Comparison of ENCODE assay signal across 21 cellular contexts in genomic region chr17:64627797-64628196, GRCh38. TPM values are rescaled to one million over a fixed set of nuclear protein-coding genes. Genes with fewer than 3 reads are reported as not detected.
DNase-seq lines count a peak whose midpoint lies in the region; ATAC-seq and TF ChIP-seq lines count a peak whose summit lies in the region.
"Had no signal": no experiment of that assay in that cellular context is flagged by ENCODE, and none has a peak within 500 bp of the region (broad histone marks: within the 10 kb centered on the region; RNA-seq: fewer than 3 reads in every experiment).

No MANE protein-coding gene starts in this region.

- ATAC-seq in effector memory CD8-positive, alpha-beta T cell (replicated peaks) = peak; percentile 22
- ATAC-seq in natural killer cell (peak; percentile 55 to 73 (median 55)), GM21786 (IDR thresholded peaks at IDR 0.05; ENCODE audit: unreplicated experiment) (no peak)
- ATAC-seq: gastrocnemius medialis, upper lobe of right lung had no signal

- peaks cover 14% of the 10 kb centered on the region for H3K36me3 Mint-ChIP-seq in activated T-cell treated with anti-CD3 and anti-CD28 coated beads, Interleukin-2, amount 50 U/mL, for 24 hours (ENCODE audit: low read depth)
- peaks cover 15% of the 10 kb centered on the region for H3K36me3 Mint-ChIP-seq in effector memory CD8-positive, alpha-beta T cell (ENCODE audit: insufficient read depth)
- no peaks in the 10 kb centered on the region for H3K36me3 Mint-ChIP-seq in natural killer cell

- TF ChIP-seq POLR2A in prostate gland (IDR thresholded peaks at IDR 0.05) = no peak

- H3K9me3 ChIP-seq in OCI-LY3 (ENCODE audit: insufficient read depth, low read length) = no peaks in the 10 kb centered on the region
- H3K9me3 ChIP-seq in prostate gland = no peaks in the 10 kb centered on the region
- H3K9me3 ChIP-seq: BE2C, gastrocnemius medialis, upper lobe of right lung had no signal

- DNase-seq in activated T-cell treated with anti-CD3 and anti-CD28 coated beads, Interleukin-2, amount 50 U/mL, for 24 hours = no peak
- DNase-seq in activated T-cell treated with anti-CD3 and anti-CD28 coated beads, Interleukin-2, amount 50 U/mL, for 48 hours = no peak
- no peak for DNase-seq in effector memory CD8-positive, alpha-beta T cell
- DNase-seq in natural killer cell (no peak), mesendoderm (no peak), prostate gland (ENCODE audit: low spot score) (no peak)
- DNase-seq: activated naive CD8-positive, alpha-beta T cell treated with anti-CD3 and anti-CD28 coated beads, Interleukin-2, amount 10 ng/mL, durations not matched to agents 7 days and 5 days; BE2C; COR-L47; DMS79 treated with DMSO at 0.1 percent for 48 hours; erythroblast; gastrocnemius medialis; NCI-H1105; NCI-H2081; NCI-H345; PC-9; retina; T-cell; upper lobe of right lung had no signal

- H4K20me1 ChIP-seq in OCI-LY3 (ENCODE audit: insufficient read depth, low read length) = peaks cover 47% of the 10 kb centered on the region

- H2AK5ac ChIP-seq in mesendoderm (ENCODE audit: low read length) = no peak overlapping the region

- H3K4ac ChIP-seq in mesendoderm (ENCODE audit: low read depth, low read length) = no peak overlapping the region

- H2BK5ac ChIP-seq in mesendoderm (ENCODE audit: low read length) = no peak overlapping the region

- H3K36me3 ChIP-seq in OCI-LY3 (replicated peaks; ENCODE audit: low read depth, low read length) (no peaks in the 10 kb centered on the region), mesendoderm (ENCODE audit: control insufficient read depth, insufficient read depth, low read length) (no peaks in the 10 kb centered on the region), prostate gland (no peaks in the 10 kb centered on the region)
- H3K36me3 ChIP-seq: BE2C, gastrocnemius medialis, upper lobe of right lung had no signal

- peaks cover 26% of the 10 kb centered on the region for H3K79me2 ChIP-seq in OCI-LY3 (ENCODE audit: low read length)
- H3K79me2 ChIP-seq in mesendoderm (ENCODE audit: control insufficient read depth, insufficient read depth, low read length) = peaks cover 17% of the 10 kb centered on the region

- intact Hi-C loops in natural killer cell (cut with micrococcal nuclease) (no loop called here), prostate gland (cut with DNase I) (no loop called here)

- no peak overlapping the region for H2AFZ ChIP-seq in OCI-LY3 (ENCODE audit: low read depth, low read length)
- H2AFZ ChIP-seq: PC-9 had no signal

- no peaks in the 10 kb centered on the region for H3K9me3 Mint-ChIP-seq in activated T-cell treated with anti-CD3 and anti-CD28 coated beads, Interleukin-2, amount 50 U/mL, for 24 hours
- H3K9me3 Mint-ChIP-seq in effector memory CD8-positive, alpha-beta T cell = no peaks in the 10 kb centered on the region
- H3K9me3 Mint-ChIP-seq in natural killer cell = no peaks in the 10 kb centered on the region
- H3K9me3 Mint-ChIP-seq: activated naive CD8-positive, alpha-beta T cell treated with anti-CD3 and anti-CD28 coated beads, Interleukin-2, amount 10 ng/mL, durations not matched to agents 7 days and 5 days; T-cell had no signal

- H3K27ac ChIP-seq in OCI-LY3 (ENCODE audit: low read length) (no peak overlapping the region), mesendoderm (ENCODE audit: low read depth, low read length) (no peak overlapping the region), prostate gland (no peak overlapping the region)
- H3K27ac ChIP-seq: gastrocnemius medialis, upper lobe of right lung had no signal

- H3K4me3 ChIP-seq in OCI-LY3 (ENCODE audit: low read length) (no peak overlapping the region), mesendoderm (ENCODE audit: low read length) (no peak overlapping the region), prostate gland (no peak overlapping the region)
- H3K4me3 ChIP-seq: gastrocnemius medialis, PC-9, upper lobe of right lung had no signal

- no peak overlapping the region for H3K9ac ChIP-seq in OCI-LY3 (ENCODE audit: low read length)
- H3K9ac ChIP-seq in mesendoderm (ENCODE audit: low read length) = no peak overlapping the region

- no peak overlapping the region for H2BK15ac ChIP-seq in mesendoderm (replicated peaks; ENCODE audit: low read depth)

- no peak overlapping the region for H3K23ac ChIP-seq in mesendoderm (ENCODE audit: low read length)

- 0 out of 2 replicates have a peak overlapping the region, but pooled peaks have one; percentile 63 for H3K4me2 ChIP-seq in OCI-LY3 (ENCODE audit: low read length)
- no peak overlapping the region for H3K4me2 ChIP-seq in mesendoderm (ENCODE audit: low read length)
- H3K4me2 ChIP-seq: PC-9 had no signal

- no peak overlapping the region for H4K5ac ChIP-seq in mesendoderm (ENCODE audit: low read length)

- H2BK120ac ChIP-seq in mesendoderm (ENCODE audit: low read depth, low read length) = no peak overlapping the region

- peaks cover 14% of the 10 kb centered on the region for H3K4me1 ChIP-seq in OCI-LY3 (ENCODE audit: low read length)
- no peaks in the 10 kb centered on the region for H3K4me1 ChIP-seq in mesendoderm (ENCODE audit: control insufficient read depth, low read depth, low read length)
- H3K4me1 ChIP-seq in prostate gland (replicated peaks) = peaks cover 5% of the 10 kb centered on the region
- H3K4me1 ChIP-seq: BE2C had no signal

- H3K27me3 ChIP-seq in OCI-LY3 (ENCODE audit: low read depth, low read length) = no peaks in the 10 kb centered on the region
- H3K27me3 ChIP-seq in mesendoderm (ENCODE audit: insufficient read depth, low read length, poor library complexity) = no peaks in the 10 kb centered on the region
- H3K27me3 ChIP-seq in prostate gland (replicated peaks; ENCODE audit: insufficient read depth) = no peaks in the 10 kb centered on the region
- H3K27me3 ChIP-seq: BE2C, gastrocnemius medialis, upper lobe of right lung had no signal

- H3K18ac ChIP-seq in mesendoderm (ENCODE audit: low read length) = no peak overlapping the region

- TF ChIP-seq CTCF in OCI-LY3 (IDR thresholded peaks at IDR 0.05; ENCODE audit: low read depth, low read length) (no peak), natural killer cell (IDR thresholded peaks at IDR 0.05) (no peak), prostate gland (IDR thresholded peaks at IDR 0.05) (no peak)

- WGBS in mesendoderm (ENCODE audit: extremely low coverage, insufficient coverage, low lambda C conversion rate) = no CpG with 5 or more reads among the region's 5 CpGs
- 76% methylated on average over 5 of the region's 5 CpGs for WGBS in prostate gland

- no peaks in the 10 kb centered on the region for H3K27me3 Mint-ChIP-seq in activated T-cell treated with anti-CD3 and anti-CD28 coated beads, Interleukin-2, amount 50 U/mL, for 24 hours
- no peaks in the 10 kb centered on the region for H3K27me3 Mint-ChIP-seq in effector memory CD8-positive, alpha-beta T cell
- H3K27me3 Mint-ChIP-seq in natural killer cell (ENCODE audit: low read depth in 2 of 2) = no peaks in the 10 kb centered on the region
- H3K27me3 Mint-ChIP-seq: activated naive CD8-positive, alpha-beta T cell treated with anti-CD3 and anti-CD28 coated beads, Interleukin-2, amount 10 ng/mL, durations not matched to agents 7 days and 5 days; T-cell had no signal

- H3K79me1 ChIP-seq in mesendoderm (ENCODE audit: low read length) = peaks cover 15% of the 10 kb centered on the region

- H3K4me3 Mint-ChIP-seq in activated T-cell treated with anti-CD3 and anti-CD28 coated beads, Interleukin-2, amount 50 U/mL, for 24 hours = peak overlapping the region; percentile 63
- H3K4me3 Mint-ChIP-seq in effector memory CD8-positive, alpha-beta T cell = peak overlapping the region in 1 of 2 donors; percentile 5
- H3K4me3 Mint-ChIP-seq in natural killer cell = no peak overlapping the region

- peak overlapping the region; percentile 91 for H3K27ac Mint-ChIP-seq in activated T-cell treated with anti-CD3 and anti-CD28 coated beads, Interleukin-2, amount 50 U/mL, for 24 hours
- peak overlapping the region in 1 of 2 donors; percentile 50 for H3K27ac Mint-ChIP-seq in effector memory CD8-positive, alpha-beta T cell
- H3K27ac Mint-ChIP-seq in natural killer cell = peak overlapping the region; percentile 32 to 65
- H3K27ac Mint-ChIP-seq: activated naive CD8-positive, alpha-beta T cell treated with anti-CD3 and anti-CD28 coated beads, Interleukin-2, amount 10 ng/mL, durations not matched to agents 7 days and 5 days; T-cell had no signal

- H4K8ac ChIP-seq in mesendoderm (ENCODE audit: low read depth, low read length) = no peak overlapping the region

- peaks cover 62% of the 10 kb centered on the region for H3K4me1 Mint-ChIP-seq in activated T-cell treated with anti-CD3 and anti-CD28 coated beads, Interleukin-2, amount 50 U/mL, for 24 hours (ENCODE audit: low read depth)
- peaks cover 55 to 72% of the 10 kb centered on the region in 2 donors for H3K4me1 Mint-ChIP-seq in effector memory CD8-positive, alpha-beta T cell (ENCODE audit: low read depth in 2 of 2)
- H3K4me1 Mint-ChIP-seq in natural killer cell = peaks cover 73 to 74% of the 10 kb centered on the region in 2 donors

- H3K56ac ChIP-seq in mesendoderm (ENCODE audit: low read length) = no peak overlapping the region

RNA-seq across cellular contexts. Expression of gene SMURF2, which starts 34.3 kb away (rescaled TPM):
- 10 to 100 TPM; 43.8 to 54.5 (median 46.5) TPM for total RNA-seq in natural killer cell
- polyA plus RNA-seq in mesendoderm (2013, experiment 1 of 2) = 23.1 TPM
- polyA plus RNA-seq in mesendoderm (2013, experiment 2 of 2) = 23.3 TPM
- total RNA-seq in prostate gland = 10 to 100 TPM; 21.5 to 29.1 TPM
